In the genomic region with DNA sequence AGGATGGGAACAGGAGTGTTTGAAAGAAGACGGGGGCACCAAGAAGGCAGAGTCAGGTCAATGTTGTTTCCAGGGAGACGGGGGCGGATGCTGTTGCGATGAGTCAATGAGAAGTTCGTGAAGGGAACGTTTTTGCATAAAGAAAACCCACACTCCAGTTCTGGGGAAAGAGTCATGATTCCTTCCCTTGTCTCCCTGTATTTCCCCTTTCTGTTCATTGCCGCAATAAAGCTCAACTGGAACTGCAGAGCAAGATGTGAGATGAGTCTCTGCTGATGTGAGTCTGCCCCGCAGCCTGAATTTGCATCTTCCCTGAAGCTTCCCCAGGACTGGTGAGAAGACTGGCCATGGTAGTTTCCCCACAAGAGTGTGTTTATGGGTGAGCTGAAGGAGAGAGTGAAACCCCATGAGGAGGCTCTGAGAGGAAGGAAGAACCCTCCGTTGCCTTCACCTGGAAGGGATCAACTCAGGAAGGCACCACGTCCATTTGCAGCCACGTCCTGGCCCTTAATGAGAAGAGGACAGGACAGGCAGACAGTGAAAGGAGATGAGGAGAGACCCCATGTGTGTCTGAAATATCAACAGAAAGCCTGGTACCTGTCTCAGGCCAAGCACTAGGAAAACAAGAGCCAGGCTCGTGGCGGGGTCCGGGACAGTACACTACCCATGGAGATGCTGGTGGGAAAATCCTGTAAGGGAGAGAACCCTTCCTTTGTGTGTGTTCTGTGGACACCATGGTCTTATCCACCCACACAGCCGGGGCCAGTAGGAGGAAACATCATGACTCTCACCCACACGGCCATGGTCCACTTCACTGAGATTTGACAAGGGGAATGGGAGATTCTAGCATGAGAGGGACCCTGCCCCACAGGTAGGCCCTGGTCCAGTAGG, we compare ENCODE assay signal across 8 cellular contexts. TPM values are rescaled to one million over a fixed set of nuclear protein-coding genes. Genes with fewer than 3 reads are reported as not detected.
A peak's percentile ranks its signal among the peaks of the same experiment; 100 is the strongest.
DNase-seq lines count a peak whose midpoint lies in the region; ATAC-seq lines count a peak whose summit lies in the region.
"Had no signal": no experiment of that assay in that cellular context is flagged by ENCODE, and none has a peak within 500 bp of the region (broad histone marks: within the 10 kb centered on the region; RNA-seq: fewer than 3 reads in every experiment).

No MANE protein-coding gene starts in this region.

- no peak for DNase-seq in activated CD4-positive, CD25-positive, alpha-beta regulatory T cell treated with anti-CD3 and anti-CD28 coated beads, Interleukin-2, amount 50 U/mL, for 72 hours
- peak; percentile 75 for DNase-seq in posterior vena cava (ENCODE audit: low spot score)
- DNase-seq in glomerular visceral epithelial cell (ENCODE audit: extremely low spot score), result no peak
- no peak for DNase-seq in hepatic stellate cell (ENCODE audit: low spot score)

- peak; percentile 32 to 41 for ATAC-seq in activated CD4-positive, CD25-positive, alpha-beta regulatory T cell treated with anti-CD3 and anti-CD28 coated beads, Interleukin-2, amount 50 U/mL, for 24 hours
- ATAC-seq in HG02981 (IDR thresholded peaks at IDR 0.05; ENCODE audit: unreplicated experiment), result peak; percentile 60

- intact Hi-C loops in posterior vena cava (cut with DNase I), result no loop called here

RNA-seq across cellular contexts. Expression of a gene that starts 13.7 kb away (rescaled TPM):
- 1 to 10 TPM; 1.7 to 1.8 TPM for total RNA-seq in posterior vena cava
- total RNA-seq: dermis microvascular lymphatic vessel endothelial cell, neural crest cell had no signal

RNA-seq across cellular contexts. Expression of a gene that starts 23.1 kb away (rescaled TPM):
- 1 to 10 TPM; 4.7 to 8.2 TPM for total RNA-seq in posterior vena cava
- total RNA-seq: dermis microvascular lymphatic vessel endothelial cell, neural crest cell had no signal

RNA-seq across cellular contexts. Expression of a gene that starts 33.5 kb away (rescaled TPM):
- 1 to 10 TPM; 2.8 to 6.6 TPM for total RNA-seq in posterior vena cava
- total RNA-seq: dermis microvascular lymphatic vessel endothelial cell, neural crest cell had no signal

RNA-seq across cellular contexts. Expression of a gene that starts 55.6 kb away (rescaled TPM):
- total RNA-seq in posterior vena cava, result 1 to 10 TPM; 2.7 to 8.7 TPM
- total RNA-seq: dermis microvascular lymphatic vessel endothelial cell, neural crest cell had no signal
